Comparison of ENCODE assay signal across 26 cellular contexts in the genomic region with DNA sequence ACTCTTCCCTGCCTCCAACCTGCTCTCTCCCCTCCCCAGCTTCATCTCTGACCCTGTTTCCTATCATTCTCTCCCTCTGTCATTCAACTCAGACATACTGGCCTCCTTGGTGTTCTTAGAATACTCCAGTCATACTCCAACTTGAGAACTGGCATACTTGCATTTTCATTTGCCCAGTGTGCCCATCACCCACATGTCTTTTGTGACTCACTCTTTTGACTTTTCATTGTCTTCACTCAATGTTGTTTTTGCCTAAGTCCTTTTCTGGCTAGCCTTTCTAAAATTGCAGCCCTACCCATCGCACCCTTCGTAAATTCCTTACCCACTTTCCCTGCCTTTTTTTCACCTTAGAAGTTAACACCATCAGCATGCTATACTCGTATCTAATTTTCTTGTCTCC.
"Had no signal": no experiment of that assay in that cellular context is flagged by ENCODE, and none has a peak within 500 bp of the region (broad histone marks: within the 10 kb centered on the region; RNA-seq: fewer than 3 reads in every experiment).

No MANE protein-coding gene starts in this region.

- ATAC-seq: activated CD8-positive, alpha-beta T cell treated with anti-CD3 and anti-CD28 coated beads, Interleukin-2, amount 10 ng/mL, durations not matched to agents 7 days and 5 days; body of pancreas; Panc1 had no signal

- H3K9me3 ChIP-seq: body of pancreas, SJCRH30 had no signal

- FAIRE-seq: astrocyte had no signal

- H3K27me3 ChIP-seq: body of pancreas, SJCRH30 had no signal

- H3K36me3 ChIP-seq: SJCRH30 had no signal

- H3K4me3 ChIP-seq: body of pancreas, SJCRH30, SK-N-MC had no signal

- DNase-seq: activated CD4-positive, alpha-beta T cell treated with anti-CD3 and anti-CD28 coated beads, Interleukin-2, amount 10 ng/mL, durations not matched to agents 7 days and 5 days; activated CD4-positive, alpha-beta T cell treated with anti-CD3 and anti-CD28 coated beads, Interleukin-2, amount 50 U/mL, for 48 hours; activated CD8-positive, alpha-beta T cell treated with anti-CD3 and anti-CD28 coated beads, Interleukin-2, amount 10 ng/mL, durations not matched to agents 7 days and 5 days; activated gamma-delta T cell; activated naive CD4-positive, alpha-beta T cell treated with Interleukin-2 at 50 U/mL for 16 hours; activated naive CD8-positive, alpha-beta T cell treated with anti-CD3 and anti-CD28 coated beads, Interleukin-2, amount 10 ng/mL, durations not matched to agents 7 days and 5 days; activated T-cell treated with anti-CD3 and anti-CD28 coated beads, Interleukin-2, amount 50 U/mL, for 24 hours; amygdala; body of pancreas; central memory CD4-positive, alpha-beta T cell; Kasumi-1; KG1; MM.1S; MV-4-11; NCI-H1092; NCI-H1436 treated with DMSO at 0.1 percent for 48 hours; NCI-H1694 treated with DMSO at 0.1 percent for 48 hours; NCI-H2029 treated with DMSO at 0.1 percent for 48 hours; NCI-H226; NCI-H524 treated with DMSO at 0.1 percent for 48 hours; SHP77; SJCRH30; T1000 had no signal

- H3K27ac ChIP-seq: body of pancreas, SJCRH30, SK-N-MC had no signal

- H3K4me1 ChIP-seq: body of pancreas, SJCRH30 had no signal
